2 cellular contexts compared by ENCODE assay signal in genomic region chr1:24337455-24337854, GRCh38.
TF ChIP-seq lines count a peak whose summit lies in the region.

No MANE protein-coding gene starts in this region.

TF ChIP-seq in GM23338, 12 proteins besides CTCF, POLR2A, EP300 and RAD21:
- no peak for TF ChIP-seq ZNF114 (CRISPR knock-in tag; IDR thresholded peaks at IDR 0.05)
- no peak for TF ChIP-seq NANOG (IDR thresholded peaks at IDR 0.05; ENCODE audit: borderline replicate concordance)
- no peak for TF ChIP-seq POLR2AphosphoS5 (IDR thresholded peaks at IDR 0.05; ENCODE audit: low read depth)
- no peak for TF ChIP-seq ETS1 (IDR thresholded peaks at IDR 0.05)
- TF ChIP-seq EZH2 (IDR thresholded peaks at IDR 0.05; ENCODE audit: low read depth, unreplicated experiment): no peak
- TF ChIP-seq REST (IDR thresholded peaks at IDR 0.05; ENCODE audit: unreplicated experiment): no peak
- no peak for TF ChIP-seq ZNF462 (CRISPR knock-in tag; IDR thresholded peaks at IDR 0.05)
- no peak for TF ChIP-seq EZH2phosphoT487 (IDR thresholded peaks at IDR 0.05; ENCODE audit: unreplicated experiment)
- no peak for TF ChIP-seq ZNF331 (CRISPR knock-in tag; IDR thresholded peaks at IDR 0.05; ENCODE audit: low read depth)
- no peak for TF ChIP-seq CREB1 (CRISPR knock-in tag; IDR thresholded peaks at IDR 0.05; ENCODE audit: low read depth)
- no peak for TF ChIP-seq STAT1 (IDR thresholded peaks at IDR 0.05; ENCODE audit: unreplicated experiment)

TF ChIP-seq in H1, 55 proteins besides CTCF, POLR2A, EP300 and RAD21:
- TF ChIP-seq POLR2AphosphoS5 (IDR thresholded peaks at IDR 0.05; ENCODE audit: low read depth, low read length): no peak
